Comparison of ENCODE assay signal across 13 cellular contexts in genomic region chr11:26947379-26947844, GRCh38. TPM values are rescaled to one million over a fixed set of nuclear protein-coding genes. Genes with fewer than 3 reads are reported as not detected.
DNase-seq lines count a peak whose midpoint lies in the region; ATAC-seq and TF ChIP-seq lines count a peak whose summit lies in the region.
"Had no signal": no experiment of that assay in that cellular context is flagged by ENCODE, and none has a peak within 500 bp of the region (broad histone marks: within the 10 kb centered on the region; RNA-seq: fewer than 3 reads in every experiment).

No MANE protein-coding gene starts in this region.

- no peaks in the 10 kb centered on the region for H3K4me1 Mint-ChIP-seq in Calu3 (ENCODE audit: low read depth, unreplicated experiment)
- H3K4me1 Mint-ChIP-seq: CD4-positive, CD25-positive, alpha-beta regulatory T cell had no signal

- H3K36me3 ChIP-seq in adrenal gland (replicated peaks in 1 of 2) (no peaks in the 10 kb centered on the region), gastroesophageal sphincter (no peaks in the 10 kb centered on the region), rectal smooth muscle tissue (ENCODE audit: control insufficient read depth, insufficient read depth, low read length) (no peaks in the 10 kb centered on the region)
- H3K36me3 ChIP-seq: neutrophil had no signal

- no peaks in the 10 kb centered on the region for H3K27me3 Mint-ChIP-seq in Calu3 (ENCODE audit: unreplicated experiment)
- H3K27me3 Mint-ChIP-seq: CD4-positive, CD25-positive, alpha-beta regulatory T cell had no signal

- ATAC-seq in gastroesophageal sphincter (peak; percentile 97), GM18502 (IDR thresholded peaks at IDR 0.05; ENCODE audit: poor library complexity, unreplicated experiment) (no peak)

- intact Hi-C loops in adrenal gland (cut with DNase I) = no loop called here
- intact Hi-C loops in Calu3 (cut with micrococcal nuclease; ENCODE audit: unreplicated experiment) = no loop called here

- no peak overlapping the region for H3K9ac ChIP-seq in rectal smooth muscle tissue (ENCODE audit: low read length)

- CTCF ChIA-PET in Calu3 (lab: Charles Lee) = interaction anchor here (1.1 kb wide), 1 partner anchor 182 kb away, joined by 3 read pairs; no protein-coding TSS in a partner anchor

- H3K4me3 ChIP-seq in adrenal gland (no peak overlapping the region), gastroesophageal sphincter (no peak overlapping the region), rectal smooth muscle tissue (ENCODE audit: low read length) (no peak overlapping the region)

- no peaks in the 10 kb centered on the region for H3K36me3 Mint-ChIP-seq in Calu3 (ENCODE audit: insufficient read depth, unreplicated experiment)
- H3K36me3 Mint-ChIP-seq: CD4-positive, CD25-positive, alpha-beta regulatory T cell had no signal

- TF ChIP-seq POLR2A in adrenal gland (IDR thresholded peaks at IDR 0.05) = no peak
- no peak for TF ChIP-seq POLR2A in gastroesophageal sphincter (IDR thresholded peaks at IDR 0.05)

- no peaks in the 10 kb centered on the region for H3K4me1 ChIP-seq in adrenal gland (replicated peaks in 1 of 2)
- peaks cover 6 to 41% (median 17%) of the 10 kb centered on the region in 3 donors for H3K4me1 ChIP-seq in gastroesophageal sphincter
- peaks cover 10% of the 10 kb centered on the region for H3K4me1 ChIP-seq in rectal smooth muscle tissue (ENCODE audit: control insufficient read depth, insufficient read depth, low read length)

- no peak overlapping the region for H3K27ac Mint-ChIP-seq in Calu3 (ENCODE audit: unreplicated experiment)
- H3K27ac Mint-ChIP-seq: CD4-positive, CD25-positive, alpha-beta regulatory T cell had no signal

- H3K9me3 Mint-ChIP-seq in Calu3 (ENCODE audit: low read depth, unreplicated experiment) = no peaks in the 10 kb centered on the region

- H3K9me3 ChIP-seq in adrenal gland (replicated peaks in 1 of 3) = no peaks in the 10 kb centered on the region
- H3K9me3 ChIP-seq in gastroesophageal sphincter = no peaks in the 10 kb centered on the region
- H3K9me3 ChIP-seq: neutrophil had no signal

- H3K27me3 ChIP-seq in adrenal gland (no peaks in the 10 kb centered on the region), gastroesophageal sphincter (no peaks in the 10 kb centered on the region), rectal smooth muscle tissue (ENCODE audit: control insufficient read depth, insufficient read depth, low read length) (no peaks in the 10 kb centered on the region)
- H3K27me3 ChIP-seq: neutrophil had no signal

- WGBS in adrenal gland, 4 donors = 53 to 68% (median 63%) methylated on average over 2 of the region's 2 CpGs
- 15 to 30% methylated on average over 2 of the region's 2 CpGs for WGBS in gastroesophageal sphincter (ENCODE audit: low coverage in 1 of 2), 2 donors

- no TSS peak for BruUV-seq in Calu3 (replicated peaks; lab: Mats Ljungman, UMichigan)

- H3K4me3 Mint-ChIP-seq in Calu3 (ENCODE audit: low read depth, unreplicated experiment) = no peak overlapping the region

- TF ChIP-seq CTCF in adrenal gland (IDR thresholded peaks at IDR 0.05) (no peak), gastroesophageal sphincter (IDR thresholded peaks at IDR 0.05) (no peak), Calu3 (IDR thresholded peaks at IDR 0.05; ENCODE audit: unreplicated experiment) (no peak)

- DNase-seq in AG20443 (ENCODE audit: low spot score) (peak; percentile 87), adrenal gland (peak in 6 of 7 donors; percentile 5 to 53 (median 28)), Calu3 (no peak), RKO (ENCODE audit: low spot score) (no peak), NCI-H1417 treated with DMSO at 0.1 percent for 48 hours (lab: John Stamatoyannopoulos, UW) (no peak)
- DNase-seq: CD4-positive, CD25-positive, alpha-beta regulatory T cell; NCI-H526; T-helper 9 cell had no signal

- H3K27ac ChIP-seq in adrenal gland = peak overlapping the region in 1 of 5 donors; percentile 57
- peak overlapping the region; percentile 65 to 82 (median 74) for H3K27ac ChIP-seq in gastroesophageal sphincter
- peak overlapping the region; percentile 59 for H3K27ac ChIP-seq in rectal smooth muscle tissue (ENCODE audit: low read depth, low read length)
- H3K27ac ChIP-seq: neutrophil had no signal

- TF ChIP-seq EP300 in gastroesophageal sphincter (IDR thresholded peaks at IDR 0.05) = no peak

RNA-seq across cellular contexts. Expression of gene FIBIN, which starts 46.5 kb away (rescaled TPM):
- total RNA-seq in adrenal gland (1 to 10 TPM; 1.4 to 8.6 (median 3.9) TPM), gastroesophageal sphincter (100 to 1,000 TPM in 2 of 4 donors, 10 to 100 TPM in 2; 53.2 to 143 (median 105) TPM), Calu3 (2022) (not detected in 2 replicates)
- polyA plus RNA-seq in adrenal gland = 10 to 100 TPM in 1 of 3 donors, 1 to 10 TPM in 2; 1.9 to 11.1 (median 6.7) TPM
- total RNA-seq: CD4-positive, CD25-positive, alpha-beta regulatory T cell; glomerular endothelial cell had no signal
- polyA plus RNA-seq: CD4-positive, CD25-positive, alpha-beta regulatory T cell had no signal

Comparison
In these comparisons a context has a peak if more than half of its experiments do, and no peak if none do; other contexts are left out.
1. DNase-seq: peak in AG20443 (single experiment) and adrenal gland (6 of 7); none in Calu3 (single experiment), RKO (single experiment) and NCI-H1417 treated with DMSO at 0.1 percent for 48 hours (single experiment).
2. RNA of gene FIBIN, which starts 46.5 kb away (total RNA-seq): 53.2 to 143 TPM in gastroesophageal sphincter; 1.4 to 8.6 TPM in adrenal gland and not detected in Calu3; every median in the first group is over 4 times any median in the second.